Comparison of ENCODE assay signal across 1 cellular context in the genomic region with DNA sequence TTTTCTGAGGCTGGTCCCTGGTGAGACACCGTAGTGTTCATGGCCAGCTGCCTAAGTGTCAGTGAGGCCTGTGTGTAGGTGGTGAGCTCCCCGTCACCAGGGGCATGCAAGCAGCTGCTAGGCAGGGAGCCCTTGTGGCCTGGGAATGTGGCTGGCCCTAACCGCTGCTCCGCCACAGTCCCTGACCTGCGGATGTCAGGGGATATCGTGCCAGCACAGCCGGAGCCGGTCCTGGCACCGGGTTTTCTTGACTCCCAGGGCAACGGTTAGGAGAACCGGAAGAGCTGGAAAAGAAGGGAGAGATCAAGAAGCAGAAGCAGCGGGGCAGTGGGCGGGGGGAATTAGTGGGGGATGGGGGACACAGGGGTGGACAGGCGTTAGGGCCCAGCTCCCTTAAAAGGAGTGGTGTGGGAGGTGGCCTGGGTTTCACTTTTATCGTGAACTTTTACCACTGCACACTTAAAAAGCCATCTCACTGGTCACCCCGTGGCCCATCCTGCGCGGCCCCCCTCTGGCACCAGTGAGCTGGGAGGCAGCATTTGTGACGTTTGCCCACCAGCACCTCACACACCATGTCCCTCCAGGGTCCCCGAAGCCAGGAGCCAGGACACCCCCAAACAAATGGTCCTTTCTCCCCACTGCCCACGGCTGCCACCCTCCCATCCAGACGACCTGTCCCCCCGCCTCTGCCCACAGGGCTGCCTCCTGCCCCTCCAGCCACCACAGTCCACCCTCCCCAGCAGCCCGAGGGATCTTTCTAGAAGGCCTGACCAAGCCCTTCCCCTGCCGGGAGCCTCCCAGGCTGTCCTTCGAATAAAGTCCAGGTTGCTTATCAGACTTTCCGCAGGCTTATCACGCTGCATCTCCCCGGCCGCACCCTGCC.
TF ChIP-seq lines count a peak whose summit lies in the region.

No MANE protein-coding gene starts in this region.

TF ChIP-seq in K562, 482 proteins besides CTCF, POLR2A, EP300 and RAD21 (continued from another document and continues in another):
- peak; percentile 8 to 71; a peak in 3 of 4 replicates for TF ChIP-seq TRIM24 (IDR thresholded peaks at IDR 0.05)
- TF ChIP-seq ADNP (tag; IDR thresholded peaks at IDR 0.05) = peak; percentile 99
- no peak for TF ChIP-seq NFYB (IDR thresholded peaks at IDR 0.05; ENCODE audit: extremely low read depth, insufficient read length)
- TF ChIP-seq, protein P1, sequence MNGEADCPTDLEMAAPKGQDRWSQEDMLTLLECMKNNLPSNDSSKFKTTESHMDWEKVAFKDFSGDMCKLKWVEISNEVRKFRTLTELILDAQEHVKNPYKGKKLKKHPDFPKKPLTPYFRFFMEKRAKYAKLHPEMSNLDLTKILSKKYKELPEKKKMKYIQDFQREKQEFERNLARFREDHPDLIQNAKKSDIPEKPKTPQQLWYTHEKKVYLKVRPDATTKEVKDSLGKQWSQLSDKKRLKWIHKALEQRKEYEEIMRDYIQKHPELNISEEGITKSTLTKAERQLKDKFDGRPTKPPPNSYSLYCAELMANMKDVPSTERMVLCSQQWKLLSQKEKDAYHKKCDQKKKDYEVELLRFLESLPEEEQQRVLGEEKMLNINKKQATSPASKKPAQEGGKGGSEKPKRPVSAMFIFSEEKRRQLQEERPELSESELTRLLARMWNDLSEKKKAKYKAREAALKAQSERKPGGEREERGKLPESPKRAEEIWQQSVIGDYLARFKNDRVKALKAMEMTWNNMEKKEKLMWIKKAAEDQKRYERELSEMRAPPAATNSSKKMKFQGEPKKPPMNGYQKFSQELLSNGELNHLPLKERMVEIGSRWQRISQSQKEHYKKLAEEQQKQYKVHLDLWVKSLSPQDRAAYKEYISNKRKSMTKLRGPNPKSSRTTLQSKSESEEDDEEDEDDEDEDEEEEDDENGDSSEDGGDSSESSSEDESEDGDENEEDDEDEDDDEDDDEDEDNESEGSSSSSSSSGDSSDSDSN (IDR thresholded peaks at IDR 0.05; ENCODE audit: borderline replicate concordance in 1 of 2, low read depth in 2 of 2, low read length in 2 of 2) = peak in 1 of 2 experiments; percentile 67; a peak in 1 of 4 replicates
- peak; percentile 52; the same call in 1 of the 2 replicates for TF ChIP-seq ZC3H4 (CRISPR knock-in tag; IDR thresholded peaks at IDR 0.05; ENCODE audit: borderline replicate concordance)
- TF ChIP-seq TCF3 (CRISPR knock-in tag; IDR thresholded peaks at IDR 0.05) = peak; percentile 52
- no peak for TF ChIP-seq DDX20 (tag; IDR thresholded peaks at IDR 0.05; ENCODE audit: low read depth)
- TF ChIP-seq, protein P2, sequence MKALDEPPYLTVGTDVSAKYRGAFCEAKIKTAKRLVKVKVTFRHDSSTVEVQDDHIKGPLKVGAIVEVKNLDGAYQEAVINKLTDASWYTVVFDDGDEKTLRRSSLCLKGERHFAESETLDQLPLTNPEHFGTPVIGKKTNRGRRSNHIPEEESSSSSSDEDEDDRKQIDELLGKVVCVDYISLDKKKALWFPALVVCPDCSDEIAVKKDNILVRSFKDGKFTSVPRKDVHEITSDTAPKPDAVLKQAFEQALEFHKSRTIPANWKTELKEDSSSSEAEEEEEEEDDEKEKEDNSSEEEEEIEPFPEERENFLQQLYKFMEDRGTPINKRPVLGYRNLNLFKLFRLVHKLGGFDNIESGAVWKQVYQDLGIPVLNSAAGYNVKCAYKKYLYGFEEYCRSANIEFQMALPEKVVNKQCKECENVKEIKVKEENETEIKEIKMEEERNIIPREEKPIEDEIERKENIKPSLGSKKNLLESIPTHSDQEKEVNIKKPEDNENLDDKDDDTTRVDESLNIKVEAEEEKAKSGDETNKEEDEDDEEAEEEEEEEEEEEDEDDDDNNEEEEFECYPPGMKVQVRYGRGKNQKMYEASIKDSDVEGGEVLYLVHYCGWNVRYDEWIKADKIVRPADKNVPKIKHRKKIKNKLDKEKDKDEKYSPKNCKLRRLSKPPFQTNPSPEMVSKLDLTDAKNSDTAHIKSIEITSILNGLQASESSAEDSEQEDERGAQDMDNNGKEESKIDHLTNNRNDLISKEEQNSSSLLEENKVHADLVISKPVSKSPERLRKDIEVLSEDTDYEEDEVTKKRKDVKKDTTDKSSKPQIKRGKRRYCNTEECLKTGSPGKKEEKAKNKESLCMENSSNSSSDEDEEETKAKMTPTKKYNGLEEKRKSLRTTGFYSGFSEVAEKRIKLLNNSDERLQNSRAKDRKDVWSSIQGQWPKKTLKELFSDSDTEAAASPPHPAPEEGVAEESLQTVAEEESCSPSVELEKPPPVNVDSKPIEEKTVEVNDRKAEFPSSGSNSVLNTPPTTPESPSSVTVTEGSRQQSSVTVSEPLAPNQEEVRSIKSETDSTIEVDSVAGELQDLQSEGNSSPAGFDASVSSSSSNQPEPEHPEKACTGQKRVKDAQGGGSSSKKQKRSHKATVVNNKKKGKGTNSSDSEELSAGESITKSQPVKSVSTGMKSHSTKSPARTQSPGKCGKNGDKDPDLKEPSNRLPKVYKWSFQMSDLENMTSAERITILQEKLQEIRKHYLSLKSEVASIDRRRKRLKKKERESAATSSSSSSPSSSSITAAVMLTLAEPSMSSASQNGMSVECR (CRISPR knock-in tag; IDR thresholded peaks at IDR 0.05) = peak; percentile 78; the same call in 1 of the 2 replicates
- peak; percentile 74 for TF ChIP-seq NFIC (IDR thresholded peaks at IDR 0.05)
- TF ChIP-seq, protein P3, sequence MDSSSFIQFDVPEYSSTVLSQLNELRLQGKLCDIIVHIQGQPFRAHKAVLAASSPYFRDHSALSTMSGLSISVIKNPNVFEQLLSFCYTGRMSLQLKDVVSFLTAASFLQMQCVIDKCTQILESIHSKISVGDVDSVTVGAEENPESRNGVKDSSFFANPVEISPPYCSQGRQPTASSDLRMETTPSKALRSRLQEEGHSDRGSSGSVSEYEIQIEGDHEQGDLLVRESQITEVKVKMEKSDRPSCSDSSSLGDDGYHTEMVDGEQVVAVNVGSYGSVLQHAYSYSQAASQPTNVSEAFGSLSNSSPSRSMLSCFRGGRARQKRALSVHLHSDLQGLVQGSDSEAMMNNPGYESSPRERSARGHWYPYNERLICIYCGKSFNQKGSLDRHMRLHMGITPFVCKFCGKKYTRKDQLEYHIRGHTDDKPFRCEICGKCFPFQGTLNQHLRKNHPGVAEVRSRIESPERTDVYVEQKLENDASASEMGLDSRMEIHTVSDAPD (CRISPR knock-in tag; IDR thresholded peaks at IDR 0.05) = 0 out of 2 replicates have a peak, but pooled peaks have one; percentile 52
- TF ChIP-seq HDAC8 (tag; IDR thresholded peaks at IDR 0.05) = 0 out of 2 replicates have a peak, but pooled peaks have one; percentile 23
- TF ChIP-seq RNF2 (IDR thresholded peaks at IDR 0.05) = peak; percentile 90
- no peak for TF ChIP-seq NCOA1 (IDR thresholded peaks at IDR 0.05; ENCODE audit: low read depth)
- TF ChIP-seq ZFX (CRISPR knock-in tag; IDR thresholded peaks at IDR 0.05) = peak; percentile 82
- TF ChIP-seq ZNF253 (CRISPR knock-in tag; conservative IDR thresholded peaks at IDR 0.05) = no peak
- 0 out of 2 replicates have a peak, but pooled peaks have one; percentile 47 for TF ChIP-seq LEF1 (IDR thresholded peaks at IDR 0.05)
- TF ChIP-seq, protein P4, sequence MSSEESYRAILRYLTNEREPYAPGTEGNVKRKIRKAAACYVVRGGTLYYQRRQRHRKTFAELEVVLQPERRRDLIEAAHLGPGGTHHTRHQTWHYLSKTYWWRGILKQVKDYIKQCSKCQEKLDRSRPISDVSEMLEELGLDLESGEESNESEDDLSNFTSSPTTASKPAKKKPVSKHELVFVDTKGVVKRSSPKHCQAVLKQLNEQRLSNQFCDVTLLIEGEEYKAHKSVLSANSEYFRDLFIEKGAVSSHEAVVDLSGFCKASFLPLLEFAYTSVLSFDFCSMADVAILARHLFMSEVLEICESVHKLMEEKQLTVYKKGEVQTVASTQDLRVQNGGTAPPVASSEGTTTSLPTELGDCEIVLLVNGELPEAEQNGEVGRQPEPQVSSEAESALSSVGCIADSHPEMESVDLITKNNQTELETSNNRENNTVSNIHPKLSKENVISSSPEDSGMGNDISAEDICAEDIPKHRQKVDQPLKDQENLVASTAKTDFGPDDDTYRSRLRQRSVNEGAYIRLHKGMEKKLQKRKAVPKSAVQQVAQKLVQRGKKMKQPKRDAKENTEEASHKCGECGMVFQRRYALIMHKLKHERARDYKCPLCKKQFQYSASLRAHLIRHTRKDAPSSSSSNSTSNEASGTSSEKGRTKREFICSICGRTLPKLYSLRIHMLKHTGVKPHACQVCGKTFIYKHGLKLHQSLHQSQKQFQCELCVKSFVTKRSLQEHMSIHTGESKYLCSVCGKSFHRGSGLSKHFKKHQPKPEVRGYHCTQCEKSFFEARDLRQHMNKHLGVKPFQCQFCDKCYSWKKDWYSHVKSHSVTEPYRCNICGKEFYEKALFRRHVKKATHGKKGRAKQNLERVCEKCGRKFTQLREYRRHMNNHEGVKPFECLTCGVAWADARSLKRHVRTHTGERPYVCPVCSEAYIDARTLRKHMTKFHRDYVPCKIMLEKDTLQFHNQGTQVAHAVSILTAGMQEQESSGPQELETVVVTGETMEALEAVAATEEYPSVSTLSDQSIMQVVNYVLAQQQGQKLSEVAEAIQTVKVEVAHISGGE (CRISPR knock-in tag; IDR thresholded peaks at IDR 0.05) = peak in 1 of 3 experiments; percentile 14; a peak in 1 of 6 replicates
- TF ChIP-seq C11orf30 (IDR thresholded peaks at IDR 0.05; ENCODE audit: low read depth) = peak; percentile 23; the same call in 1 of the 2 replicates
- peak; percentile 83 for TF ChIP-seq POLR2B (IDR thresholded peaks at IDR 0.05; ENCODE audit: low read depth, partially characterized antibody)
- TF ChIP-seq, protein P5, sequence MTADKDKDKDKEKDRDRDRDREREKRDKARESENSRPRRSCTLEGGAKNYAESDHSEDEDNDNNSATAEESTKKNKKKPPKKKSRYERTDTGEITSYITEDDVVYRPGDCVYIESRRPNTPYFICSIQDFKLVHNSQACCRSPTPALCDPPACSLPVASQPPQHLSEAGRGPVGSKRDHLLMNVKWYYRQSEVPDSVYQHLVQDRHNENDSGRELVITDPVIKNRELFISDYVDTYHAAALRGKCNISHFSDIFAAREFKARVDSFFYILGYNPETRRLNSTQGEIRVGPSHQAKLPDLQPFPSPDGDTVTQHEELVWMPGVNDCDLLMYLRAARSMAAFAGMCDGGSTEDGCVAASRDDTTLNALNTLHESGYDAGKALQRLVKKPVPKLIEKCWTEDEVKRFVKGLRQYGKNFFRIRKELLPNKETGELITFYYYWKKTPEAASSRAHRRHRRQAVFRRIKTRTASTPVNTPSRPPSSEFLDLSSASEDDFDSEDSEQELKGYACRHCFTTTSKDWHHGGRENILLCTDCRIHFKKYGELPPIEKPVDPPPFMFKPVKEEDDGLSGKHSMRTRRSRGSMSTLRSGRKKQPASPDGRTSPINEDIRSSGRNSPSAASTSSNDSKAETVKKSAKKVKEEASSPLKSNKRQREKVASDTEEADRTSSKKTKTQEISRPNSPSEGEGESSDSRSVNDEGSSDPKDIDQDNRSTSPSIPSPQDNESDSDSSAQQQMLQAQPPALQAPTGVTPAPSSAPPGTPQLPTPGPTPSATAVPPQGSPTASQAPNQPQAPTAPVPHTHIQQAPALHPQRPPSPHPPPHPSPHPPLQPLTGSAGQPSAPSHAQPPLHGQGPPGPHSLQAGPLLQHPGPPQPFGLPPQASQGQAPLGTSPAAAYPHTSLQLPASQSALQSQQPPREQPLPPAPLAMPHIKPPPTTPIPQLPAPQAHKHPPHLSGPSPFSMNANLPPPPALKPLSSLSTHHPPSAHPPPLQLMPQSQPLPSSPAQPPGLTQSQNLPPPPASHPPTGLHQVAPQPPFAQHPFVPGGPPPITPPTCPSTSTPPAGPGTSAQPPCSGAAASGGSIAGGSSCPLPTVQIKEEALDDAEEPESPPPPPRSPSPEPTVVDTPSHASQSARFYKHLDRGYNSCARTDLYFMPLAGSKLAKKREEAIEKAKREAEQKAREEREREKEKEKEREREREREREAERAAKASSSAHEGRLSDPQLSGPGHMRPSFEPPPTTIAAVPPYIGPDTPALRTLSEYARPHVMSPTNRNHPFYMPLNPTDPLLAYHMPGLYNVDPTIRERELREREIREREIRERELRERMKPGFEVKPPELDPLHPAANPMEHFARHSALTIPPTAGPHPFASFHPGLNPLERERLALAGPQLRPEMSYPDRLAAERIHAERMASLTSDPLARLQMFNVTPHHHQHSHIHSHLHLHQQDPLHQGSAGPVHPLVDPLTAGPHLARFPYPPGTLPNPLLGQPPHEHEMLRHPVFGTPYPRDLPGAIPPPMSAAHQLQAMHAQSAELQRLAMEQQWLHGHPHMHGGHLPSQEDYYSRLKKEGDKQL (CRISPR knock-in tag; IDR thresholded peaks at IDR 0.05; ENCODE audit: borderline replicate concordance) = peak; percentile 89; the same call in 1 of the 2 replicates
- TF ChIP-seq FOXJ3 (CRISPR knock-in tag; IDR thresholded peaks at IDR 0.05) = no peak
- peak; percentile 19 for TF ChIP-seq FOSL1 (tag; conservative IDR thresholded peaks at IDR 0.05)
- TF ChIP-seq, protein P6, sequence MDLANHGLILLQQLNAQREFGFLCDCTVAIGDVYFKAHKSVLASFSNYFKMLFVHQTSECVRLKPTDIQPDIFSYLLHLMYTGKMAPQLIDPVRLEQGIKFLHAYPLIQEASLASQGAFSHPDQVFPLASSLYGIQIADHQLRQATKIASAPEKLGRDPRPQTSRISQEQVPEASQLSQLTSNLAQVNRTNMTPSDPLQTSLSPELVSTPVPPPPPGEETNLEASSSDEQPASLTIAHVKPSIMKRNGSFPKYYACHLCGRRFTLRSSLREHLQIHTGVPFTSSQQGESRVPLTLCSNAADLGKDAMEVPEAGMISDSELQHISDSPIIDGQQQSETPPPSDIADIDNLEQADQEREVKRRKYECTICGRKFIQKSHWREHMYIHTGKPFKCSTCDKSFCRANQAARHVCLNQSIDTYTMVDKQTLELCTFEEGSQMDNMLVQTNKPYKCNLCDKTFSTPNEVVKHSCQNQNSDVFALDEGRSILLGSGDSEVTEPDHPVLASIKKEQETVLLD (IDR thresholded peaks at IDR 0.05) = peak; percentile 49; the same call in 1 of the 2 replicates
- TF ChIP-seq HNRNPLL (IDR thresholded peaks at IDR 0.05; ENCODE audit: low read depth, low read length, poor library complexity, severe bottlenecking) = no peak
- TF ChIP-seq NFXL1 (CRISPR knock-in tag; IDR thresholded peaks at IDR 0.05) = peak; percentile 19; the same call in 1 of the 2 replicates
